In the genomic region with DNA sequence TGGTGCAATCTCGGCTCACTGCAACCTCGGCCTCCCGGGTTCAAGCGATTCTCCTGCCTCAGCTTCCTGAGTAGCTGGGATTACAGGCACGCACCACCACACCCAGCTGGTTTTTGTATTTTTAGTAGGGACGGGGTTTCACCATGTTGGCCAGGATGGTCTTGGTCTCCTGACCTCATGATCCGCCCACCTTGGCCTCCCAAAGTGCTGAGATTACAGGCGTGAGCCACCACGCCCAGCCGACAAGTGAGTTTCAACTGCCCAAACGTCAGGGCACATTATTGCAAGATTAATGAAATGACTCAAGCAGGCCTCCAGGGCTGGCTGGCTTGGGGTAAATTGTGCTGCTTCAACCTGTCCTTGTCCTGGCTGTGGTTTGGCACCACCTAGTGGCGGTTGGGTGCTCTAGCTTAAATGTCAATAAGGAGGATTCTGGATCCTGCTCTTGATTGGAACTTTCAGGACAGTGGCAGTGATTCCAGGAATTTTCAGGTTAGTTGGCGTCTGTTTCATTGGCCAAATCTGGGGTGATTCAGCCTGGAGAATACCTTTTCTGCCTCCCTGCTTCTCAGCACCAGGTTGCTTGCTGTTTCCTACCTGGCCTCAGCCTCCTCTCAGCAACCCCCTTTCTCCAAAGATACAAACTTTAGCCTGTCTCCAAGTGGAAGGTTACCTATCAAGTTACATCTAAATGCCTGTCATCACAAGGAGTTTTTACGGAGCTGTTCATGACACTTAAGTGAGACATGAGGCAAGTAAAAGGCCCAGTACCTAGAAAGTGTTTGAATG, we compare ENCODE assay signal across 8 cellular contexts. TPM values are rescaled to one million over a fixed set of nuclear protein-coding genes. Genes with fewer than 3 reads are reported as not detected.
DNase-seq lines count a peak whose midpoint lies in the region; ATAC-seq and TF ChIP-seq lines count a peak whose summit lies in the region.

No MANE protein-coding gene starts in this region.

- H3K27me3 Mint-ChIP-seq in endothelial cell (ENCODE audit: unreplicated experiment) = no peaks in the 10 kb centered on the region

- TF ChIP-seq CTCF in endothelial cell (IDR thresholded peaks at IDR 0.05; ENCODE audit: unreplicated experiment) = peak; percentile 90

- H3K9me3 Mint-ChIP-seq in endothelial cell (ENCODE audit: unreplicated experiment) = no peaks in the 10 kb centered on the region

- peak; percentile 64 for ATAC-seq in GM18870 (IDR thresholded peaks at IDR 0.05; ENCODE audit: unreplicated experiment)

- H3K4me1 Mint-ChIP-seq in endothelial cell (ENCODE audit: unreplicated experiment) = peaks cover 36% of the 10 kb centered on the region

- H3K27ac Mint-ChIP-seq in endothelial cell (ENCODE audit: unreplicated experiment) = no peak overlapping the region

- H3K36me3 Mint-ChIP-seq in endothelial cell (ENCODE audit: low read depth, unreplicated experiment) = peaks cover 7% of the 10 kb centered on the region

- peak overlapping the region; percentile 56 for H3K4me3 Mint-ChIP-seq in endothelial cell (ENCODE audit: unreplicated experiment)

- DNase-seq in AG08395 (ENCODE audit: low spot score) (peak; percentile 92), HT-29 (ENCODE audit: low spot score) (peak; percentile 84), NOMO-1 (lab: John Stamatoyannopoulos, UW; ENCODE audit: unreplicated experiment in 2 of 2) (peak; percentile 84 to 90), endothelial cell (ENCODE audit: low spot score) (peak; percentile 88), midbrain (lab: John Stamatoyannopoulos, UW) (peak; percentile 86)
- peak; percentile 91 for DNase-seq in activated CD8-positive, alpha-beta memory T cell treated with anti-CD3 and anti-CD28 coated beads for 24 hours
- peak; percentile 73 for DNase-seq in stimulated activated CD8-positive, alpha-beta memory T cell treated with anti-CD3 and anti-CD28 coated beads, Interleukin-4, amount 100 ng/mL, for 24 hours (ENCODE audit: low read depth)

RNA-seq across cellular contexts. Expression of a gene that starts 32.4 kb away (rescaled TPM):
- 8.5 and 11.6 TPM in 2 replicates for total RNA-seq in HT-29 (2014; rRNA removed; shearing (Covaris generic))
- total RNA-seq in endothelial cell (ENCODE audit: unreplicated experiment) = 46.8 TPM

Comparison
In these comparisons a context has a peak if more than half of its experiments do, and no peak if none do; other contexts are left out.
1. Peak in every context shown above with its lines: DNase-seq and ATAC-seq.